7 cellular contexts compared by ENCODE assay signal in genomic region chr18:47141289-47141688, GRCh38.
"Had no signal": no experiment of that assay in that cellular context is flagged by ENCODE, and none has a peak within 500 bp of the region (broad histone marks: within the 10 kb centered on the region; RNA-seq: fewer than 3 reads in every experiment).

No MANE protein-coding gene starts in this region.

- H3K4me3 ChIP-seq: GM12878 had no signal

- DNase-seq: GDM1, GF-D8 had no signal

- FAIRE-seq: G401.6, GM12878, GM12891, GM12892, GM18507 had no signal

- ATAC-seq: GM12878 had no signal
